2 cellular contexts compared by ENCODE assay signal in the genomic region with DNA sequence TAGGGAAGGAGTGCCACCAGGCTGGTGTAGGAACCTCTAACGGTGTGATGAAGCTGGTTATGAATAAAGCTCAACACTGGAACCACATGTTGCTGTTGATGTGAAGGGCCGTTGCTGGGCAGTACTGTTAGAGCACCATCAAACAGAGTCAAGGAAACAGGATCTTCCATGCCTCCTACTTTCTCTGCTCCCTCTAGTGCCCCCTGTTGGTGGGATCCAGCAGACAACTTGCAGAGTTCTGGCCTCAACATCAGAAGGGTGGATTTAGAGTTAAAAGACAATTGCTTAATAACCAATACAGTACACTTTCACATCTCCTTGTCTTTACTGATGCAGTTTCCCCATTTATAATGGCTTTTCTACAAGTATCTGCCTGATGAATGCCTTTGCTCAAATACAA.
TF ChIP-seq lines count a peak whose summit lies in the region.

No MANE protein-coding gene starts in this region.

TF ChIP-seq in SK-N-SH, 30 proteins besides CTCF, POLR2A, EP300 and RAD21 (continued from another document):
- TF ChIP-seq, protein P1, sequence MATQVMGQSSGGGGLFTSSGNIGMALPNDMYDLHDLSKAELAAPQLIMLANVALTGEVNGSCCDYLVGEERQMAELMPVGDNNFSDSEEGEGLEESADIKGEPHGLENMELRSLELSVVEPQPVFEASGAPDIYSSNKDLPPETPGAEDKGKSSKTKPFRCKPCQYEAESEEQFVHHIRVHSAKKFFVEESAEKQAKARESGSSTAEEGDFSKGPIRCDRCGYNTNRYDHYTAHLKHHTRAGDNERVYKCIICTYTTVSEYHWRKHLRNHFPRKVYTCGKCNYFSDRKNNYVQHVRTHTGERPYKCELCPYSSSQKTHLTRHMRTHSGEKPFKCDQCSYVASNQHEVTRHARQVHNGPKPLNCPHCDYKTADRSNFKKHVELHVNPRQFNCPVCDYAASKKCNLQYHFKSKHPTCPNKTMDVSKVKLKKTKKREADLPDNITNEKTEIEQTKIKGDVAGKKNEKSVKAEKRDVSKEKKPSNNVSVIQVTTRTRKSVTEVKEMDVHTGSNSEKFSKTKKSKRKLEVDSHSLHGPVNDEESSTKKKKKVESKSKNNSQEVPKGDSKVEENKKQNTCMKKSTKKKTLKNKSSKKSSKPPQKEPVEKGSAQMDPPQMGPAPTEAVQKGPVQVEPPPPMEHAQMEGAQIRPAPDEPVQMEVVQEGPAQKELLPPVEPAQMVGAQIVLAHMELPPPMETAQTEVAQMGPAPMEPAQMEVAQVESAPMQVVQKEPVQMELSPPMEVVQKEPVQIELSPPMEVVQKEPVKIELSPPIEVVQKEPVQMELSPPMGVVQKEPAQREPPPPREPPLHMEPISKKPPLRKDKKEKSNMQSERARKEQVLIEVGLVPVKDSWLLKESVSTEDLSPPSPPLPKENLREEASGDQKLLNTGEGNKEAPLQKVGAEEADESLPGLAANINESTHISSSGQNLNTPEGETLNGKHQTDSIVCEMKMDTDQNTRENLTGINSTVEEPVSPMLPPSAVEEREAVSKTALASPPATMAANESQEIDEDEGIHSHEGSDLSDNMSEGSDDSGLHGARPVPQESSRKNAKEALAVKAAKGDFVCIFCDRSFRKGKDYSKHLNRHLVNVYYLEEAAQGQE (IDR thresholded peaks at IDR 0.05; ENCODE audit: low read depth, low read length), result no peak
- no peak for TF ChIP-seq EZH2phosphoT487 (IDR thresholded peaks at IDR 0.05; ENCODE audit: borderline replicate concordance, low read depth)
- no peak for TF ChIP-seq YY1 (IDR thresholded peaks at IDR 0.05; ENCODE audit: low read depth)
- TF ChIP-seq POLR2AphosphoS5 (IDR thresholded peaks at IDR 0.05; ENCODE audit: low read depth, low read length), result no peak
- no peak for TF ChIP-seq FOXM1 (IDR thresholded peaks at IDR 0.05; ENCODE audit: low read depth)
- TF ChIP-seq TAF1 (IDR thresholded peaks at IDR 0.05; ENCODE audit: borderline replicate concordance, low read depth, low read length), result no peak
- no peak for TF ChIP-seq CHD2 (IDR thresholded peaks at IDR 0.05; ENCODE audit: low read length, partially characterized antibody)
- TF ChIP-seq, protein P2, sequence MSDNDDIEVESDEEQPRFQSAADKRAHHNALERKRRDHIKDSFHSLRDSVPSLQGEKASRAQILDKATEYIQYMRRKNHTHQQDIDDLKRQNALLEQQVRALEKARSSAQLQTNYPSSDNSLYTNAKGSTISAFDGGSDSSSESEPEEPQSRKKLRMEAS (IDR thresholded peaks at IDR 0.05; ENCODE audit: low read depth), result no peak

TF ChIP-seq in SK-N-SH treated with all-trans-retinoic acid at 6 μM for 48 hours, 23 proteins besides CTCF, POLR2A, EP300 and RAD21 (continued from another document):
- TF ChIP-seq, protein P3, sequence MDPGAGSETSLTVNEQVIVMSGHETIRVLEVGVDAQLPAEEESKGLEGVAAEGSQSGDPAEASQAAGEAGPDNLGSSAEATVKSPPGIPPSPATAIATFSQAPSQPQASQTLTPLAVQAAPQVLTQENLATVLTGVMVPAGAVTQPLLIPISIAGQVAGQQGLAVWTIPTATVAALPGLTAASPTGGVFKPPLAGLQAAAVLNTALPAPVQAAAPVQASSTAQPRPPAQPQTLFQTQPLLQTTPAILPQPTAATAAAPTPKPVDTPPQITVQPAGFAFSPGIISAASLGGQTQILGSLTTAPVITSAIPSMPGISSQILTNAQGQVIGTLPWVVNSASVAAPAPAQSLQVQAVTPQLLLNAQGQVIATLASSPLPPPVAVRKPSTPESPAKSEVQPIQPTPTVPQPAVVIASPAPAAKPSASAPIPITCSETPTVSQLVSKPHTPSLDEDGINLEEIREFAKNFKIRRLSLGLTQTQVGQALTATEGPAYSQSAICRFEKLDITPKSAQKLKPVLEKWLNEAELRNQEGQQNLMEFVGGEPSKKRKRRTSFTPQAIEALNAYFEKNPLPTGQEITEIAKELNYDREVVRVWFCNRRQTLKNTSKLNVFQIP (CRISPR knock-in tag; IDR thresholded peaks at IDR 0.05; ENCODE audit: borderline replicate concordance, low read depth), result no peak
- TF ChIP-seq, protein P4, sequence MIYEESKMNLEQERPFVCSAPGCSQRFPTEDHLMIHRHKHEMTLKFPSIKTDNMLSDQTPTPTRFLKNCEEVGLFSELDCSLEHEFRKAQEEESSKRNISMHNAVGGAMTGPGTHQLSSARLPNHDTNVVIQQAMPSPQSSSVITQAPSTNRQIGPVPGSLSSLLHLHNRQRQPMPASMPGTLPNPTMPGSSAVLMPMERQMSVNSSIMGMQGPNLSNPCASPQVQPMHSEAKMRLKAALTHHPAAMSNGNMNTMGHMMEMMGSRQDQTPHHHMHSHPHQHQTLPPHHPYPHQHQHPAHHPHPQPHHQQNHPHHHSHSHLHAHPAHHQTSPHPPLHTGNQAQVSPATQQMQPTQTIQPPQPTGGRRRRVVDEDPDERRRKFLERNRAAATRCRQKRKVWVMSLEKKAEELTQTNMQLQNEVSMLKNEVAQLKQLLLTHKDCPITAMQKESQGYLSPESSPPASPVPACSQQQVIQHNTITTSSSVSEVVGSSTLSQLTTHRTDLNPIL (CRISPR knock-in tag; IDR thresholded peaks at IDR 0.05; ENCODE audit: low read depth), result no peak
- TF ChIP-seq, protein P5, sequence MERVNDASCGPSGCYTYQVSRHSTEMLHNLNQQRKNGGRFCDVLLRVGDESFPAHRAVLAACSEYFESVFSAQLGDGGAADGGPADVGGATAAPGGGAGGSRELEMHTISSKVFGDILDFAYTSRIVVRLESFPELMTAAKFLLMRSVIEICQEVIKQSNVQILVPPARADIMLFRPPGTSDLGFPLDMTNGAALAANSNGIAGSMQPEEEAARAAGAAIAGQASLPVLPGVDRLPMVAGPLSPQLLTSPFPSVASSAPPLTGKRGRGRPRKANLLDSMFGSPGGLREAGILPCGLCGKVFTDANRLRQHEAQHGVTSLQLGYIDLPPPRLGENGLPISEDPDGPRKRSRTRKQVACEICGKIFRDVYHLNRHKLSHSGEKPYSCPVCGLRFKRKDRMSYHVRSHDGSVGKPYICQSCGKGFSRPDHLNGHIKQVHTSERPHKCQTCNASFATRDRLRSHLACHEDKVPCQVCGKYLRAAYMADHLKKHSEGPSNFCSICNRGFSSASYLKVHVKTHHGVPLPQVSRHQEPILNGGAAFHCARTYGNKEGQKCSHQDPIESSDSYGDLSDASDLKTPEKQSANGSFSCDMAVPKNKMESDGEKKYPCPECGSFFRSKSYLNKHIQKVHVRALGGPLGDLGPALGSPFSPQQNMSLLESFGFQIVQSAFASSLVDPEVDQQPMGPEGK (CRISPR knock-in tag; IDR thresholded peaks at IDR 0.05; ENCODE audit: borderline replicate concordance), result no peak
- TF ChIP-seq ZC3H10 (CRISPR knock-in tag; IDR thresholded peaks at IDR 0.05) (no peak), CSDC2 (CRISPR knock-in tag; IDR thresholded peaks at IDR 0.05) (no peak), BACH2 (CRISPR knock-in tag; IDR thresholded peaks at IDR 0.05; ENCODE audit: borderline replicate concordance) (no peak), OSR1 (CRISPR knock-in tag; IDR thresholded peaks at IDR 0.05) (no peak), PPARA (CRISPR knock-in tag; IDR thresholded peaks at IDR 0.05; ENCODE audit: borderline replicate concordance) (no peak), GLIS3 (CRISPR knock-in tag; IDR thresholded peaks at IDR 0.05) (no peak), ZNF565 (CRISPR knock-in tag; conservative IDR thresholded peaks at IDR 0.05; ENCODE audit: low read depth) (no peak), TCF4 (CRISPR knock-in tag; IDR thresholded peaks at IDR 0.05; ENCODE audit: borderline replicate concordance) (no peak), ESRRG (CRISPR knock-in tag; IDR thresholded peaks at IDR 0.05) (no peak), RARB (CRISPR knock-in tag; IDR thresholded peaks at IDR 0.05) (no peak)
